8 cellular contexts compared by ENCODE assay signal in the genomic region with DNA sequence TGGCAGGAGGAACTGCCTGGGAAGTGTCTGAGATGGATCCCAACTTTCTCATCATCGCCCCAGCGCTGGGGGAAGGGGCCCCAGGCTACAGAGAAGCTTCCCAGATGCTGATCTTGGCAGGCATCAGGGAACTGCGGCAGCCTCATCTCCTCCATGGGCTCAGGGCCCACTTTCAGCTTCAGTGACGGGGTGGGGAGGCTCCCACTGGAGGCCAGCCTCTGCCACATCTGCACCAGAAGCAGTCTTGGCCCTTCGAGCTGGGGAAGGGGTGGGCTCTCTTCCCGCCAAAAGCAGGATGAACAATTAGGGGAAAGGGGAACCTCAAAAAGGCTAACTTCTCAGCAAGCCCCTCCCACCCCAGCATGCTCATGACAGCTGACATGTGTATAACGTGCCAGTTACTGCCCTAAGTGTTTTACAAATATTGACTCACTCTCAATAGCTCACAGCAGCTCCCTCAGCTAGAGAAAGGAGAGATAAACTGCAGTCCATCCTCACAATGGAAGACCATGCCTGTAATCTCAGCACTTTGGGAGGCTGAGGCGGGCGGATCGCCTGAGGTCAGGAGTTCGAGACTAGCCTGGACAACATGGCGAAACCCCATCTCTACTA. TPM values are rescaled to one million over a fixed set of nuclear protein-coding genes. Genes with fewer than 3 reads are reported as not detected.
A peak's percentile ranks its signal among the peaks of the same experiment; 100 is the strongest.
DNase-seq lines count a peak whose midpoint lies in the region; ATAC-seq, FAIRE-seq and TF ChIP-seq lines count a peak whose summit lies in the region.

No MANE protein-coding gene starts in this region.

- no peak for FAIRE-seq in bronchial epithelial cell (lab: Jason Lieb, UNC)

- H3K27me3 Mint-ChIP-seq in Caco-2 (ENCODE audit: insufficient read depth, unreplicated experiment) = no peaks in the 10 kb centered on the region
- H3K27me3 Mint-ChIP-seq in naive thymus-derived CD8-positive, alpha-beta T cell = no peaks in the 10 kb centered on the region

- peak; percentile 50 to 56 for DNase-seq in Caco-2
- DNase-seq in NCI-H1930 (lab: John Stamatoyannopoulos, UW) = peak; percentile 66 to 76
- DNase-seq in bronchial epithelial cell (ENCODE audit: low read depth) = peak; percentile 75
- no peak for DNase-seq in naive thymus-derived CD8-positive, alpha-beta T cell
- DNase-seq in BE2C = no peak
- no peak for DNase-seq in thyroid gland
- DNase-seq in activated CD4-positive, CD25-positive, alpha-beta regulatory T cell (lab: John Stamatoyannopoulos, UW) = no peak

- TF ChIP-seq POLR2A in thyroid gland (IDR thresholded peaks at IDR 0.05) = no peak

- no TSS peak for BruUV-seq in Caco-2 (replicated peaks; lab: Mats Ljungman, UMichigan)

- 78 to 81% methylated on average over 9 to 12 of the region's 12 CpGs for WGBS in thyroid gland, 2 donors

- TF ChIP-seq CTCF in Caco-2 (IDR thresholded peaks at IDR 0.05; ENCODE audit: insufficient read depth in 1 of 2, low read depth in 1 of 2, low read length in 1 of 2, severe bottlenecking in 1 of 2, unreplicated experiment in 1 of 2) (no peak), bronchial epithelial cell (IDR thresholded peaks at IDR 0.05; ENCODE audit: insufficient read depth, low read length, severe bottlenecking) (no peak), BE2C (IDR thresholded peaks at IDR 0.05; ENCODE audit: low read depth, low read length) (no peak), thyroid gland (IDR thresholded peaks at IDR 0.05) (no peak)

- no peak overlapping the region for H3K27ac ChIP-seq in thyroid gland

- no peaks in the 10 kb centered on the region for H3K9me3 Mint-ChIP-seq in Caco-2 (ENCODE audit: unreplicated experiment)
- H3K9me3 Mint-ChIP-seq in naive thymus-derived CD8-positive, alpha-beta T cell = no peaks in the 10 kb centered on the region

- H3K9me3 ChIP-seq in Caco-2 = no peaks in the 10 kb centered on the region
- no peaks in the 10 kb centered on the region for H3K9me3 ChIP-seq in BE2C
- H3K9me3 ChIP-seq in thyroid gland = no peaks in the 10 kb centered on the region

- H3K4me3 Mint-ChIP-seq in Caco-2 (ENCODE audit: unreplicated experiment) = no peak overlapping the region
- H3K4me3 Mint-ChIP-seq in naive thymus-derived CD8-positive, alpha-beta T cell = peak overlapping the region in 1 of 10 donors; percentile 16

- no peaks in the 10 kb centered on the region for H3K36me3 ChIP-seq in Caco-2 (ENCODE audit: control insufficient read depth, insufficient read depth, low read length)
- no peaks in the 10 kb centered on the region for H3K36me3 ChIP-seq in bronchial epithelial cell (ENCODE audit: control insufficient read depth, insufficient read depth, low read length)
- no peaks in the 10 kb centered on the region for H3K36me3 ChIP-seq in BE2C
- no peaks in the 10 kb centered on the region for H3K36me3 ChIP-seq in thyroid gland

- POLR2A ChIA-PET in Caco-2 (lab: Charles Lee) = interaction anchor here (0.6 kb wide), 1 partner anchor 21 kb away, joined by 3 read pairs; no protein-coding TSS in a partner anchor
- POLR2A ChIA-PET in naive thymus-derived CD8-positive, alpha-beta T cell (lab: Charles Lee) = no interaction called here

- no peaks in the 10 kb centered on the region for H3K4me1 Mint-ChIP-seq in Caco-2 (ENCODE audit: low read depth, unreplicated experiment)
- peaks cover 8 to 30% (median 15%) of the 10 kb centered on the region in 4 donors for H3K4me1 Mint-ChIP-seq in naive thymus-derived CD8-positive, alpha-beta T cell

- H3K4me3 ChIP-seq in Caco-2 (ENCODE audit: low read depth, low read length) (no peak overlapping the region), bronchial epithelial cell (ENCODE audit: low read depth, low read length) (no peak overlapping the region), BE2C (ENCODE audit: low read depth, low read length) (no peak overlapping the region), thyroid gland (replicated peaks in 1 of 3) (no peak overlapping the region)

- no peak overlapping the region for H3K27ac Mint-ChIP-seq in Caco-2 (ENCODE audit: unreplicated experiment)
- H3K27ac Mint-ChIP-seq in naive thymus-derived CD8-positive, alpha-beta T cell = peak overlapping the region in 6 of 10 donors; percentile 21 to 82 (median 56)

- ATAC-seq in naive thymus-derived CD8-positive, alpha-beta T cell = no peak
- no peak for ATAC-seq in GM21367 (IDR thresholded peaks at IDR 0.05; ENCODE audit: unreplicated experiment)

- no peaks in the 10 kb centered on the region for H3K27me3 ChIP-seq in Caco-2 (replicated peaks; ENCODE audit: control insufficient read depth, insufficient read depth, low read length)
- no peaks in the 10 kb centered on the region for H3K27me3 ChIP-seq in bronchial epithelial cell (ENCODE audit: control insufficient read depth, insufficient read depth, low read length)
- no peaks in the 10 kb centered on the region for H3K27me3 ChIP-seq in BE2C
- no peaks in the 10 kb centered on the region for H3K27me3 ChIP-seq in thyroid gland

- peaks cover 9% of the 10 kb centered on the region for H3K36me3 Mint-ChIP-seq in Caco-2 (ENCODE audit: insufficient read depth, unreplicated experiment)
- no peaks in the 10 kb centered on the region for H3K36me3 Mint-ChIP-seq in naive thymus-derived CD8-positive, alpha-beta T cell

- CTCF ChIA-PET in Caco-2 (lab: Charles Lee) = interaction anchor here (0.5 to 1.0 kb wide), 3 partner anchors 12 to 22 kb away, joined by 3 to 4 read pairs (median 3); no protein-coding TSS in a partner anchor

- intact Hi-C loops in Caco-2 (cut with micrococcal nuclease; ENCODE audit: unreplicated experiment) = no loop called here
- intact Hi-C loops in thyroid gland (cut with DNase I) = no loop called here

- H3K4me1 ChIP-seq in Caco-2 (peaks cover 15% of the 10 kb centered on the region), BE2C (peaks cover 10% of the 10 kb centered on the region; the same call in 1 of the 2 replicates), thyroid gland (no peaks in the 10 kb centered on the region)

RNA-seq across cellular contexts. Expression of a gene that starts 7.1 kb away (rescaled TPM):
- total RNA-seq in Caco-2 (2022) = 6.2 and 7.2 TPM in 2 replicates
- total RNA-seq in bronchial epithelial cell = 1.3 and 1.9 TPM in 2 replicates
- 1 to 10 TPM; 3.0 TPM for total RNA-seq in naive thymus-derived CD8-positive, alpha-beta T cell
- under 1 TPM; 0.18 to 0.60 (median 0.48) TPM for polyA plus RNA-seq in naive thymus-derived CD8-positive, alpha-beta T cell
- 11.0 TPM for polyA plus RNA-seq in BE2C (2012; ENCODE audit: insufficient read depth, insufficient read length, low read depth)
- total RNA-seq in thyroid gland = 1 to 10 TPM; 3.6 to 9.8 (median 5.3) TPM

RNA-seq across cellular contexts. Expression of a gene that starts 13.7 kb away (rescaled TPM):
- total RNA-seq in Caco-2 (2022) (85.9 and 87.4 TPM in 2 replicates), bronchial epithelial cell (17.1 and 19.2 TPM in 2 replicates), thyroid gland (10 to 100 TPM; 36.1 to 81.7 (median 54.9) TPM)
- total RNA-seq in naive thymus-derived CD8-positive, alpha-beta T cell = 10 to 100 TPM; 47.9 to 50.8 TPM
- polyA plus RNA-seq in naive thymus-derived CD8-positive, alpha-beta T cell = 10 to 100 TPM; 25.3 to 50.6 (median 31.3) TPM
- polyA plus RNA-seq in BE2C (2012; ENCODE audit: insufficient read depth, insufficient read length, low read depth) = 294 TPM

RNA-seq across cellular contexts. Expression of a gene that starts 32.6 kb away (rescaled TPM):
- 15.7 and 17.9 TPM in 2 replicates for total RNA-seq in Caco-2 (2022)
- total RNA-seq in bronchial epithelial cell = 0.79 and 0.90 TPM in 2 replicates
- total RNA-seq in naive thymus-derived CD8-positive, alpha-beta T cell = 1 to 10 TPM; 1.9 to 2.0 TPM
- 1 to 10 TPM; 1.2 to 3.9 (median 2.8) TPM for polyA plus RNA-seq in naive thymus-derived CD8-positive, alpha-beta T cell
- polyA plus RNA-seq in BE2C (2012; ENCODE audit: insufficient read depth, insufficient read length, low read depth) = 0.54 TPM
- 10 to 100 TPM in 3 of 4 donors, 1 to 10 TPM in 1; 8.1 to 37.6 (median 19.7) TPM for total RNA-seq in thyroid gland

RNA-seq across cellular contexts. Expression of a gene that starts 43.5 kb away (rescaled TPM):
- total RNA-seq in Caco-2 (2022) (144 and 171 TPM in 2 replicates), bronchial epithelial cell (11.1 and 12.4 TPM in 2 replicates), thyroid gland (10 to 100 TPM; 31.2 to 49.5 (median 36.0) TPM)
- total RNA-seq in naive thymus-derived CD8-positive, alpha-beta T cell = 100 to 1,000 TPM; 228 to 231 TPM
- 100 to 1,000 TPM in 2 of 3 donors, 10 to 100 TPM in 1; 93.7 to 146 (median 142) TPM for polyA plus RNA-seq in naive thymus-derived CD8-positive, alpha-beta T cell
- 151 TPM for polyA plus RNA-seq in BE2C (2012; ENCODE audit: insufficient read depth, insufficient read length, low read depth)

RNA-seq across cellular contexts. Expression of a gene that starts 48.5 kb away (rescaled TPM):
- total RNA-seq in Caco-2 (2022) (9.0 and 9.4 TPM in 2 replicates), bronchial epithelial cell (4.0 and 10.8 TPM in 2 replicates), thyroid gland (under 1 TPM in 1 of 4 donors, not detected in 3; 0.44 TPM)
- under 1 TPM in 1 of 2 experiments, not detected in 1; 0.57 TPM for total RNA-seq in naive thymus-derived CD8-positive, alpha-beta T cell
- under 1 TPM in 2 of 3 donors, not detected in 1; 0.22 to 0.42 TPM for polyA plus RNA-seq in naive thymus-derived CD8-positive, alpha-beta T cell
- 1.2 TPM for polyA plus RNA-seq in BE2C (2012; ENCODE audit: insufficient read depth, insufficient read length, low read depth)

Comparison
In these comparisons a context has a peak if more than half of its experiments do, and no peak if none do; other contexts are left out.
1. DNase-seq: peak in Caco-2 (2 of 2), NCI-H1930 (2 of 2) and bronchial epithelial cell (single experiment); none in naive thymus-derived CD8-positive, alpha-beta T cell (0 of 10), BE2C (single experiment), thyroid gland (0 of 2) and activated CD4-positive, CD25-positive, alpha-beta regulatory T cell (0 of 4).